8 cellular contexts compared by ENCODE assay signal in genomic region chr4:82268050-82268825, GRCh38.
DNase-seq lines count a peak whose midpoint lies in the region; ATAC-seq and TF ChIP-seq lines count a peak whose summit lies in the region.

No MANE protein-coding gene starts in this region.

- H3K27ac Mint-ChIP-seq in GM23338 (peak overlapping the region; percentile 26), progenitor cell of endocrine pancreas (no peak overlapping the region)

- 0 out of 2 replicates have a peak, but pooled peaks cover 3% of the 10 kb centered on the region for H3K9me2 ChIP-seq in GM23338 (ENCODE audit: insufficient read depth)

- H2AFZ ChIP-seq in GM23338, result peak overlapping the region; percentile 72; the same call in 1 of the 2 replicates

- H3K36me3 ChIP-seq in GM23338 (ENCODE audit: insufficient read depth), result no peaks in the 10 kb centered on the region
- H3K36me3 ChIP-seq in adipocyte (ENCODE audit: control insufficient read depth, insufficient read depth, low read length, severe bottlenecking), result no peaks in the 10 kb centered on the region

- no peaks in the 10 kb centered on the region for H3K9me3 ChIP-seq in adipocyte (ENCODE audit: control insufficient read depth, low read length)

- peak overlapping the region; percentile 20; the same call in 1 of the 2 replicates for H3K4me3 ChIP-seq in GM23338
- H3K4me3 ChIP-seq in adipocyte (ENCODE audit: low read length), result peak overlapping the region; percentile 39

- DNase-seq in ELR (ENCODE audit: low read depth), result peak; percentile 62
- DNase-seq in GM23338 (ENCODE audit: low spot score), result peak; percentile 87
- peak; percentile 54 for DNase-seq in LoVo (ENCODE audit: low spot score)
- peak; percentile 40 for DNase-seq in RPMI8226
- DNase-seq in adipocyte (ENCODE audit: low read depth), result peak; percentile 80
- peak; percentile 48 for DNase-seq in Right ventricle myocardium superior
- peak; percentile 19 for DNase-seq in progenitor cell of endocrine pancreas (ENCODE audit: low spot score, unreplicated experiment)

- no peaks in the 10 kb centered on the region for H3F3A ChIP-seq in GM23338 (replicated peaks; ENCODE audit: low read depth)

- H3K9ac ChIP-seq in adipocyte (ENCODE audit: low read length), result peak overlapping the region; percentile 42

- H3K4me1 ChIP-seq in GM23338 (ENCODE audit: insufficient read depth), result peaks cover 9% of the 10 kb centered on the region; the same call in 1 of the 2 replicates
- H3K4me1 ChIP-seq in adipocyte (ENCODE audit: control insufficient read depth, insufficient read depth, low read length), result peaks cover 11% of the 10 kb centered on the region

- peak overlapping the region; percentile 56 for H3K4me2 ChIP-seq in GM23338

- peaks cover 5% of the 10 kb centered on the region for H3K27me3 Mint-ChIP-seq in GM23338 (ENCODE audit: insufficient read depth, low read depth, poor library complexity)
- peaks cover 2% of the 10 kb centered on the region for H3K27me3 Mint-ChIP-seq in progenitor cell of endocrine pancreas

- H3K27me3 ChIP-seq in GM23338 (ENCODE audit: insufficient read depth) (no peaks in the 10 kb centered on the region), adipocyte (replicated peaks; ENCODE audit: control insufficient read depth, insufficient read depth, low read length) (peaks cover 8% of the 10 kb centered on the region)

- no peaks in the 10 kb centered on the region for H3K79me2 ChIP-seq in GM23338 (replicated peaks; ENCODE audit: insufficient read depth)

- H3K4me1 Mint-ChIP-seq in GM23338 (peaks cover 13% of the 10 kb centered on the region), progenitor cell of endocrine pancreas (ENCODE audit: low read depth) (peaks cover 11% of the 10 kb centered on the region)

- ATAC-seq in GM23338, result peak; percentile 99
- peak; percentile 96 for ATAC-seq in Right ventricle myocardium superior (ENCODE audit: poor library complexity)
- ATAC-seq in HG03108 (IDR thresholded peaks at IDR 0.05; ENCODE audit: unreplicated experiment), result no peak

- H3K36me3 Mint-ChIP-seq in GM23338 (ENCODE audit: low read depth) (no peaks in the 10 kb centered on the region), progenitor cell of endocrine pancreas (ENCODE audit: insufficient read depth) (no peaks in the 10 kb centered on the region)

- H3K4me3 Mint-ChIP-seq in GM23338 (no peak overlapping the region; the same call in 2 of the 3 replicates), progenitor cell of endocrine pancreas (ENCODE audit: low read depth) (no peak overlapping the region)

- TF ChIP-seq CTCF in GM23338 (conservative IDR thresholded peaks at IDR 0.05; ENCODE audit: low read depth in 2 of 2) (peak; percentile 88 to 96), progenitor cell of endocrine pancreas (IDR thresholded peaks at IDR 0.05; ENCODE audit: unreplicated experiment) (peak; percentile 88)

- H3K27ac ChIP-seq in GM23338 (ENCODE audit: low read depth), result no peak overlapping the region

- H3K9me3 Mint-ChIP-seq in GM23338 (peaks cover 3% of the 10 kb centered on the region; the same call in 2 of the 3 replicates), progenitor cell of endocrine pancreas (ENCODE audit: low read depth) (peaks cover 4% of the 10 kb centered on the region)

- no peaks in the 10 kb centered on the region for H4K20me1 ChIP-seq in GM23338 (replicated peaks; ENCODE audit: insufficient read depth)

- intact Hi-C loops in Right ventricle myocardium superior (cut with DNase I), result loop anchor here (5.0 kb wide), 1 partner anchor 861 kb away; no protein-coding TSS in a partner anchor

TF ChIP-seq in GM23338, 12 proteins besides CTCF, POLR2A, EP300 and RAD21 (continues in another document):
- TF ChIP-seq EZH2phosphoT487 (IDR thresholded peaks at IDR 0.05; ENCODE audit: unreplicated experiment) (no peak), JUNB (IDR thresholded peaks at IDR 0.05; ENCODE audit: unreplicated experiment) (no peak), ETS1 (IDR thresholded peaks at IDR 0.05) (no peak; the same call in 1 of the 2 replicates), ZNF331 (CRISPR knock-in tag; IDR thresholded peaks at IDR 0.05; ENCODE audit: low read depth) (no peak), CREB1 (CRISPR knock-in tag; IDR thresholded peaks at IDR 0.05; ENCODE audit: low read depth) (no peak), ZNF114 (CRISPR knock-in tag; IDR thresholded peaks at IDR 0.05) (no peak), POLR2AphosphoS5 (IDR thresholded peaks at IDR 0.05; ENCODE audit: low read depth) (no peak), NANOG (IDR thresholded peaks at IDR 0.05; ENCODE audit: borderline replicate concordance) (no peak), STAT1 (IDR thresholded peaks at IDR 0.05; ENCODE audit: unreplicated experiment) (no peak), REST (IDR thresholded peaks at IDR 0.05; ENCODE audit: unreplicated experiment) (no peak)

Comparison
In these comparisons a context has a peak if more than half of its experiments do, and no peak if none do; other contexts are left out.
1. DNase-seq: peak in every context shown above with its lines; median percentile 87 in GM23338; 80 in adipocyte; 62 in ELR; 54 in LoVo; 48 in Right ventricle myocardium superior; 40 in RPMI8226; 19 in progenitor cell of endocrine pancreas.